In genomic region chr2:230423851-230424458, GRCh38 we compare ENCODE assay signal across 1 cellular context.
TF ChIP-seq lines count a peak whose summit lies in the region.

No MANE protein-coding gene starts in this region.

TF ChIP-seq in HepG2, 621 proteins besides CTCF, POLR2A, EP300 and RAD21 (continued from another document and continues in another):
- TF ChIP-seq AHDC1 (CRISPR knock-in tag; IDR thresholded peaks at IDR 0.05; ENCODE audit: borderline replicate concordance) (0 out of 2 replicates have a peak, but pooled peaks have one; percentile 32), REPIN1 (CRISPR knock-in tag; IDR thresholded peaks at IDR 0.05; ENCODE audit: borderline replicate concordance, low read depth) (peak; percentile 59; the same call in 1 of the 2 replicates), SNAPC5 (CRISPR knock-in tag; IDR thresholded peaks at IDR 0.05; ENCODE audit: borderline replicate concordance) (0 out of 2 replicates have a peak, but pooled peaks have one; percentile 50), ZNF331 (CRISPR knock-in tag; IDR thresholded peaks at IDR 0.05) (peak; percentile 51; the same call in 1 of the 2 replicates), ZNF614 (CRISPR knock-in tag; IDR thresholded peaks at IDR 0.05; ENCODE audit: borderline replicate concordance) (peak; percentile 58; the same call in 1 of the 2 replicates), ZNF644 (CRISPR knock-in tag; IDR thresholded peaks at IDR 0.05; ENCODE audit: low read depth) (peak; percentile 91), GATAD1 (CRISPR knock-in tag; IDR thresholded peaks at IDR 0.05) (no peak), ARID3A (IDR thresholded peaks at IDR 0.05; ENCODE audit: low read depth, low read length) (peak; percentile 52; the same call in 1 of the 2 replicates), PHF21A (CRISPR knock-in tag; IDR thresholded peaks at IDR 0.05) (0 out of 2 replicates have a peak, but pooled peaks have one; percentile 11), BORCS8-MEF2B (CRISPR knock-in tag; IDR thresholded peaks at IDR 0.05) (0 out of 2 replicates have a peak, but pooled peaks have one; percentile 47), ZNF772 (CRISPR knock-in tag; IDR thresholded peaks at IDR 0.05) (peak; percentile 30; the same call in 1 of the 2 replicates), STAT5B (CRISPR knock-in tag; IDR thresholded peaks at IDR 0.05) (no peak), HNF4G (IDR thresholded peaks at IDR 0.05; ENCODE audit: borderline replicate concordance, low read depth, low read length) (no peak), HNF4G (CRISPR knock-in tag; IDR thresholded peaks at IDR 0.05; ENCODE audit: borderline replicate concordance, low read depth) (no peak), SALL1 (CRISPR knock-in tag; IDR thresholded peaks at IDR 0.05) (peak; percentile 71), WIZ (CRISPR knock-in tag; IDR thresholded peaks at IDR 0.05) (peak; percentile 71; the same call in 1 of the 2 replicates), MXD4 (CRISPR knock-in tag; IDR thresholded peaks at IDR 0.05) (no peak), TEAD3 (CRISPR knock-in tag; optimal IDR thresholded peaks at IDR 0.05; ENCODE audit: borderline replicate concordance) (peak; percentile 73), ZNF33B (CRISPR knock-in tag; IDR thresholded peaks at IDR 0.05) (no peak), GATAD2A (CRISPR knock-in tag; IDR thresholded peaks at IDR 0.05) (peak; percentile 77), ZNF710 (CRISPR knock-in tag; IDR thresholded peaks at IDR 0.05; ENCODE audit: borderline replicate concordance) (peak; percentile 41; the same call in 1 of the 2 replicates), ZNF333 (CRISPR knock-in tag; IDR thresholded peaks at IDR 0.05; ENCODE audit: borderline replicate concordance) (no peak), RFXAP (CRISPR knock-in tag; IDR thresholded peaks at IDR 0.05; ENCODE audit: borderline replicate concordance) (no peak), MAX (IDR thresholded peaks at IDR 0.05) (0 out of 2 replicates have a peak, but pooled peaks have one; percentile 35), ZMAT5 (CRISPR knock-in tag; IDR thresholded peaks at IDR 0.05; ENCODE audit: borderline replicate concordance, low read depth) (no peak), HMG20B (CRISPR knock-in tag; conservative IDR thresholded peaks at IDR 0.05) (no peak), CENPBD1 (CRISPR knock-in tag; IDR thresholded peaks at IDR 0.05; ENCODE audit: borderline replicate concordance, low read depth) (no peak), ZNF512B (CRISPR knock-in tag; IDR thresholded peaks at IDR 0.05; ENCODE audit: borderline replicate concordance) (no peak), BCL6 (CRISPR knock-in tag; IDR thresholded peaks at IDR 0.05) (0 out of 2 replicates have a peak, but pooled peaks have one; percentile 35), SOX6 (IDR thresholded peaks at IDR 0.05) (no peak), SOX6 (CRISPR knock-in tag; IDR thresholded peaks at IDR 0.05) (peak; percentile 64), ATF6 (CRISPR knock-in tag; conservative IDR thresholded peaks at IDR 0.05) (no peak), ZNF629 (CRISPR knock-in tag; conservative IDR thresholded peaks at IDR 0.05) (no peak), KDM2A (CRISPR knock-in tag; IDR thresholded peaks at IDR 0.05; ENCODE audit: borderline replicate concordance, low read depth) (0 out of 2 replicates have a peak, but pooled peaks have one; percentile 18), HNF4A (CRISPR knock-in tag; IDR thresholded peaks at IDR 0.05) (peak; percentile 46), ZSCAN5A (CRISPR knock-in tag; IDR thresholded peaks at IDR 0.05; ENCODE audit: borderline replicate concordance) (peak; percentile 60; the same call in 1 of the 2 replicates), ZNF747 (CRISPR knock-in tag; IDR thresholded peaks at IDR 0.05; ENCODE audit: borderline replicate concordance) (0 out of 2 replicates have a peak, but pooled peaks have one; percentile 53), ZNF136 (CRISPR knock-in tag; IDR thresholded peaks at IDR 0.05; ENCODE audit: low read depth) (no peak), PITX1 (CRISPR knock-in tag; IDR thresholded peaks at IDR 0.05) (0 out of 2 replicates have a peak, but pooled peaks have one; percentile 26), ZBTB33 (CRISPR knock-in tag; IDR thresholded peaks at IDR 0.05) (peak; percentile 54; the same call in 1 of the 2 replicates)
